2 cellular contexts compared by ENCODE assay signal in genomic region chr10:8719971-8720370, GRCh38.
TF ChIP-seq lines count a peak whose summit lies in the region.

No MANE protein-coding gene starts in this region.

TF ChIP-seq in WTC11, 78 proteins besides CTCF, POLR2A, EP300 and RAD21:
- TF ChIP-seq TP53 (CRISPR knock-in tag; IDR thresholded peaks at IDR 0.05) (no peak), ZNF532 (CRISPR knock-in tag; IDR thresholded peaks at IDR 0.05; ENCODE audit: borderline replicate concordance) (no peak), CBFB (CRISPR knock-in tag; IDR thresholded peaks at IDR 0.05; ENCODE audit: low read depth) (no peak), JUN (CRISPR knock-in tag; IDR thresholded peaks at IDR 0.05) (no peak), ZNF423 (CRISPR knock-in tag; IDR thresholded peaks at IDR 0.05) (no peak), FOXP4 (CRISPR knock-in tag; IDR thresholded peaks at IDR 0.05) (no peak), ATF6 (CRISPR knock-in tag; IDR thresholded peaks at IDR 0.05) (no peak), GRHL2 (CRISPR knock-in tag; IDR thresholded peaks at IDR 0.05; ENCODE audit: insufficient replicate concordance, severe bottlenecking) (no peak), MAX (CRISPR knock-in tag; IDR thresholded peaks at IDR 0.05) (no peak)

TF ChIP-seq in H1, 55 proteins besides CTCF, POLR2A, EP300 and RAD21:
- TF ChIP-seq CBX5 (IDR thresholded peaks at IDR 0.05; ENCODE audit: low read depth, low read length) (no peak), EZH2 (IDR thresholded peaks at IDR 0.05; ENCODE audit: low read depth, low read length, severe bottlenecking) (no peak), PHF8 (conservative IDR thresholded peaks at IDR 0.05; ENCODE audit: low read depth, low read length) (no peak), YY1 (IDR thresholded peaks at IDR 0.05; ENCODE audit: low read depth, low read length) (peak; percentile 59; the same call in 1 of the 2 replicates), BCL11A (IDR thresholded peaks at IDR 0.05; ENCODE audit: low read depth in 2 of 2, low read length in 2 of 2) (no peak), KDM4A (IDR thresholded peaks at IDR 0.05; ENCODE audit: low read depth, low read length, severe bottlenecking) (no peak)
